In genomic region chr16:84599528-84600202, GRCh38 we compare ENCODE assay signal across 8 cellular contexts. TPM values are rescaled to one million over a fixed set of nuclear protein-coding genes. Genes with fewer than 3 reads are reported as not detected.
DNase-seq lines count a peak whose midpoint lies in the region; ATAC-seq and TF ChIP-seq lines count a peak whose summit lies in the region.

No MANE protein-coding gene starts in this region.

- H3K27ac Mint-ChIP-seq in brain = peak overlapping the region; percentile 58 to 97 (median 82)

- H3K9ac ChIP-seq in iPS-20b (ENCODE audit: low read depth, low read length) = no peak overlapping the region

- H3K9me3 ChIP-seq in iPS-20b (ENCODE audit: insufficient read depth, low read depth, low read length) = no peaks in the 10 kb centered on the region

- H3K27me3 ChIP-seq in iPS-20b (ENCODE audit: insufficient read depth, low read length) = no peaks in the 10 kb centered on the region; the same call in 1 of the 2 replicates

- TF ChIP-seq CTCF in GM12865 (IDR thresholded peaks at IDR 0.05; ENCODE audit: insufficient read depth, low read depth, low read length, missing control alignments) (no peak), brain (conservative IDR thresholded peaks at IDR 0.05) (no peak)

- 0 out of 2 replicates have a peak, but pooled peaks cover 3% of the 10 kb centered on the region for H3K36me3 ChIP-seq in iPS-20b (ENCODE audit: insufficient read depth, low read depth, low read length)

- no peaks in the 10 kb centered on the region for H3K27me3 Mint-ChIP-seq in brain

- DNase-seq in GM12865 (ENCODE audit: low read depth) (peak; percentile 87), SKM-1 treated with dmso at 0.1 percent for 144 hours (lab: John Stamatoyannopoulos, UW; ENCODE audit: unreplicated experiment) (peak; percentile 94), skeletal muscle cell (ENCODE audit: low read depth) (peak; percentile 68), NCI-H2171 (lab: John Stamatoyannopoulos, UW) (no peak), NCI-H128 (lab: John Stamatoyannopoulos, UW; ENCODE audit: unreplicated experiment) (no peak)

- peaks cover 0 to 3% (median 0%) of the 10 kb centered on the region in 5 experiments for H3K9me3 Mint-ChIP-seq in brain

- H3K4me1 ChIP-seq in iPS-20b (ENCODE audit: insufficient read depth, low read length) = peaks cover 43% of the 10 kb centered on the region

- H3K4me1 Mint-ChIP-seq in brain = peaks cover 88% of the 10 kb centered on the region

- peak; percentile 31 for ATAC-seq in HG02885 (IDR thresholded peaks at IDR 0.05; ENCODE audit: poor library complexity, unreplicated experiment)

- H3K36me3 Mint-ChIP-seq in brain = peaks cover 11% of the 10 kb centered on the region

- no peak overlapping the region for H3K27ac ChIP-seq in iPS-20b (ENCODE audit: low read length)

- peak overlapping the region; percentile 7 to 69 (median 63) for H3K4me3 Mint-ChIP-seq in brain

- H3K4me3 ChIP-seq in GM12865 (ENCODE audit: low read depth, low read length) = peak overlapping the region; percentile 61
- H3K4me3 ChIP-seq in iPS-20b (ENCODE audit: low read length) = peak overlapping the region; percentile 15; the same call in 1 of the 2 replicates
- H3K4me3 ChIP-seq in skeletal muscle cell (ENCODE audit: low read depth, low read length) = peak overlapping the region; percentile 12

RNA-seq across cellular contexts. Expression of gene COTL1, which starts 18.2 kb away (rescaled TPM):
- polyA plus RNA-seq in brain (ENCODE audit: insufficient read depth, low read depth, low replicate concordance) = 902 TPM

RNA-seq across cellular contexts. Expression of gene KLHL36, which starts 48.6 kb away (rescaled TPM):
- 19.2 TPM for polyA plus RNA-seq in brain (ENCODE audit: insufficient read depth, low read depth, low replicate concordance)

Comparison
In these comparisons a context has a peak if more than half of its experiments do, and no peak if none do; other contexts are left out.
1. DNase-seq: peak in GM12865 (single experiment), SKM-1 treated with dmso at 0.1 percent for 144 hours (single experiment) and skeletal muscle cell (single experiment); none in NCI-H2171 (single experiment) and NCI-H128 (single experiment).
2. Peak in every context shown above with its lines, with median percentiles within 50 percentile points of each other: H3K4me3 ChIP-seq.